Comparison of ENCODE assay signal across 29 cellular contexts in genomic region chr2:64899081-64899865, GRCh38.
A peak's percentile ranks its signal among the peaks of the same experiment; 100 is the strongest.
DNase-seq lines count a peak whose midpoint lies in the region; ATAC-seq, FAIRE-seq and TF ChIP-seq lines count a peak whose summit lies in the region.
"Had no signal": no experiment of that assay in that cellular context is flagged by ENCODE, and none has a peak within 500 bp of the region (broad histone marks: within the 10 kb centered on the region; RNA-seq: fewer than 3 reads in every experiment).

No MANE protein-coding gene starts in this region.

- ATAC-seq in activated B cell treated with CpG ODN at 0.5 μM for 24 hours (ENCODE audit: low read depth) (no peak), left lobe of liver (peak; percentile 86), GM18519 (IDR thresholded peaks at IDR 0.05; ENCODE audit: low FRiP score, unreplicated experiment) (no peak), PC-3 (no peak), GM18868 (IDR thresholded peaks at IDR 0.05; ENCODE audit: unreplicated experiment) (no peak)
- ATAC-seq: A549; activated T-cell treated with anti-CD3 and anti-CD28 coated beads, Interleukin-2, amount 50 U/mL, for 72 hours; left ventricle myocardium superior; naive thymus-derived CD8-positive, alpha-beta T cell had no signal

- H3K9me3 ChIP-seq in small intestine (ENCODE audit: control insufficient read depth, low read depth), result no peaks in the 10 kb centered on the region
- no peaks in the 10 kb centered on the region for H3K9me3 ChIP-seq in PC-3 (ENCODE audit: low read length)

- peaks cover 8% of the 10 kb centered on the region for H3K4me1 Mint-ChIP-seq in activated B cell treated with CpG ODN at 0.5 μM for 24 hours

- H3K4me3 ChIP-seq in small intestine (ENCODE audit: low read depth in 1 of 2, low read length in 2 of 2) (no peak overlapping the region), PC-3 (ENCODE audit: low read length) (no peak overlapping the region)
- H3K4me3 ChIP-seq: A549, dorsolateral prefrontal cortex, smooth muscle cell had no signal

- DNase-seq in activated CD8-positive, alpha-beta memory T cell treated with anti-CD3 and anti-CD28 coated beads, Interleukin-2, amount 50 U/mL, for 48 hours, result peak; percentile 17
- DNase-seq in activated CD8-positive, alpha-beta memory T cell treated with anti-CD3 and anti-CD28 coated beads, Interleukin-2, amount 50 U/mL, for 4 hours, result no peak
- no peak for DNase-seq in activated B cell treated with CpG ODN at 0.5 μM for 24 hours
- peak; percentile 79 for DNase-seq in left lobe of liver (ENCODE audit: low spot score)
- DNase-seq in small intestine, result peak; percentile 66
- DNase-seq in PC-3, result no peak
- DNase-seq: activated CD4-positive, CD25-positive, alpha-beta regulatory T cell treated with anti-CD3 and anti-CD28 coated beads, Interleukin-2, amount 50 U/mL, for 72 hours; activated T-cell treated with anti-CD3 and anti-CD28 coated beads, Interleukin-2, amount 50 U/mL, for 72 hours; AML-193; central memory CD4-positive, alpha-beta T cell; dorsolateral prefrontal cortex; left ventricle myocardium superior; midbrain; naive thymus-derived CD8-positive, alpha-beta T cell; NCI-H1417 treated with DMSO at 0.1 percent for 48 hours; NCI-H2081 treated with DMSO at 0.1 percent for 48 hours; NCI-H226; NCI-H69; retina; stimulated activated CD4-positive, alpha-beta T cell treated with anti-CD3 and anti-CD28 coated beads, Interleukin-1b, Interleukin-23, amount 100 ng/mL, for 48 hours; T-helper 1 cell had no signal

- CTCF ChIA-PET in activated B cell treated with CpG ODN at 0.5 μM for 24 hours (lab: Charles Lee), result interaction anchor here (0.6 kb wide), 1 partner anchor 158 kb away, joined by 3 read pairs; no protein-coding TSS in a partner anchor
- CTCF ChIA-PET in PC-3 (lab: Charles Lee), result no interaction called here

- POLR2A ChIA-PET in activated B cell treated with CpG ODN at 0.5 μM for 24 hours (lab: Charles Lee), result no interaction called here
- POLR2A ChIA-PET in PC-3 (lab: Charles Lee; ENCODE audit: unreplicated experiment), result no interaction called here

- no peaks in the 10 kb centered on the region for H3K9me3 Mint-ChIP-seq in activated B cell treated with CpG ODN at 0.5 μM for 24 hours
- H3K9me3 Mint-ChIP-seq: activated naive CD4-positive, alpha-beta T cell treated with anti-CD3 and anti-CD28 coated beads, Interleukin-2, amount 50 U/mL, for 24 hours; activated T-cell treated with anti-CD3 and anti-CD28 coated beads, Interleukin-2, amount 50 U/mL, for 72 hours had no signal

- intact Hi-C loops in activated B cell treated with CpG ODN at 0.5 μM for 24 hours (cut with micrococcal nuclease), result no loop called here
- intact Hi-C loops in PC-3 (cut with micrococcal nuclease), result no loop called here

- no peak overlapping the region for H3K4me2 ChIP-seq in PC-3 (ENCODE audit: low read length)
- H3K4me2 ChIP-seq: A549, smooth muscle cell had no signal

- no peaks in the 10 kb centered on the region for H3K4me1 ChIP-seq in small intestine (ENCODE audit: control insufficient read depth in 2 of 2, insufficient read depth in 1 of 2, low read depth in 1 of 2, low read length in 1 of 2)
- H3K4me1 ChIP-seq in PC-3 (ENCODE audit: insufficient read depth, low read length), result no peaks in the 10 kb centered on the region
- H3K4me1 ChIP-seq: A549 had no signal

- no peak overlapping the region for H3K9ac ChIP-seq in PC-3 (ENCODE audit: low read length)

- peak overlapping the region; percentile 50 for H3K27ac Mint-ChIP-seq in activated B cell treated with CpG ODN at 0.5 μM for 24 hours
- H3K27ac Mint-ChIP-seq: activated naive CD4-positive, alpha-beta T cell treated with anti-CD3 and anti-CD28 coated beads, Interleukin-2, amount 50 U/mL, for 24 hours; activated T-cell treated with anti-CD3 and anti-CD28 coated beads, Interleukin-2, amount 50 U/mL, for 72 hours had no signal

- TF ChIP-seq CTCF in activated B cell treated with CpG ODN at 0.5 μM for 24 hours (IDR thresholded peaks at IDR 0.05), result no peak
- no peak for TF ChIP-seq CTCF in PC-3 (conservative IDR thresholded peaks at IDR 0.05; ENCODE audit: low read depth, low read length)

- H3K79me2 ChIP-seq in PC-3 (ENCODE audit: low read length), result no peaks in the 10 kb centered on the region

- no peaks in the 10 kb centered on the region for H3F3A ChIP-seq in PC-3 (ENCODE audit: low read length, unreplicated experiment)

- no peaks in the 10 kb centered on the region for H4K20me1 ChIP-seq in PC-3 (ENCODE audit: low read length)

- H3K27ac ChIP-seq in small intestine (ENCODE audit: low read depth in 1 of 2, low read length in 1 of 2) (no peak overlapping the region), PC-3 (ENCODE audit: low read length) (no peak overlapping the region)
- H3K27ac ChIP-seq: A549, RWPE1 had no signal

- no peak for FAIRE-seq in small intestine (lab: Jason Lieb, UNC)
- FAIRE-seq: A549, astrocyte, G401.6 had no signal

- H3K36me3 ChIP-seq in small intestine (ENCODE audit: control insufficient read depth in 2 of 2, insufficient read depth in 2 of 2, low read length in 2 of 2) (no peaks in the 10 kb centered on the region), PC-3 (ENCODE audit: low read depth, low read length) (no peaks in the 10 kb centered on the region)

- no TSS peak for BruUV-seq in PC-3 (replicated peaks; lab: Mats Ljungman, UMichigan)

- peak overlapping the region; percentile 4 for H3K4me3 Mint-ChIP-seq in activated B cell treated with CpG ODN at 0.5 μM for 24 hours
- H3K4me3 Mint-ChIP-seq: activated naive CD4-positive, alpha-beta T cell treated with anti-CD3 and anti-CD28 coated beads, Interleukin-2, amount 50 U/mL, for 24 hours; activated T-cell treated with anti-CD3 and anti-CD28 coated beads, Interleukin-2, amount 50 U/mL, for 72 hours had no signal

- no peaks in the 10 kb centered on the region for H3K27me3 Mint-ChIP-seq in activated B cell treated with CpG ODN at 0.5 μM for 24 hours
- H3K27me3 Mint-ChIP-seq: activated naive CD4-positive, alpha-beta T cell treated with anti-CD3 and anti-CD28 coated beads, Interleukin-2, amount 50 U/mL, for 24 hours had no signal

- peaks cover 10% of the 10 kb centered on the region for H3K36me3 Mint-ChIP-seq in activated B cell treated with CpG ODN at 0.5 μM for 24 hours (ENCODE audit: low read depth)
- H3K36me3 Mint-ChIP-seq: activated naive CD4-positive, alpha-beta T cell treated with anti-CD3 and anti-CD28 coated beads, Interleukin-2, amount 50 U/mL, for 24 hours; naive thymus-derived CD8-positive, alpha-beta T cell had no signal

- 80 to 86% (median 82%) methylated on average over 37 of the region's 37 CpGs for WGBS in small intestine, 3 donors

- H3K27me3 ChIP-seq in small intestine (ENCODE audit: control insufficient read depth in 2 of 2, insufficient read depth in 2 of 2, low read length in 2 of 2), result no peaks in the 10 kb centered on the region
- H3K27me3 ChIP-seq in PC-3 (ENCODE audit: low read length), result no peaks in the 10 kb centered on the region
- H3K27me3 ChIP-seq: dorsolateral prefrontal cortex had no signal

- H3K9me2 ChIP-seq in PC-3 (replicated peaks; ENCODE audit: low read length), result no peaks in the 10 kb centered on the region

- H2AFZ ChIP-seq in PC-3 (ENCODE audit: low read length), result no peak overlapping the region

Comparison
In these comparisons a context has a peak if more than half of its experiments do, and no peak if none do; other contexts are left out.
1. DNase-seq: peak in activated CD8-positive, alpha-beta memory T cell treated with anti-CD3 and anti-CD28 coated beads, Interleukin-2, amount 50 U/mL, for 48 hours (single experiment), left lobe of liver (single experiment) and small intestine (single experiment); none in activated CD8-positive, alpha-beta memory T cell treated with anti-CD3 and anti-CD28 coated beads, Interleukin-2, amount 50 U/mL, for 4 hours (single experiment), activated B cell treated with CpG ODN at 0.5 μM for 24 hours (single experiment) and PC-3 (single experiment).